1 cellular context compared by ENCODE assay signal in the genomic region with DNA sequence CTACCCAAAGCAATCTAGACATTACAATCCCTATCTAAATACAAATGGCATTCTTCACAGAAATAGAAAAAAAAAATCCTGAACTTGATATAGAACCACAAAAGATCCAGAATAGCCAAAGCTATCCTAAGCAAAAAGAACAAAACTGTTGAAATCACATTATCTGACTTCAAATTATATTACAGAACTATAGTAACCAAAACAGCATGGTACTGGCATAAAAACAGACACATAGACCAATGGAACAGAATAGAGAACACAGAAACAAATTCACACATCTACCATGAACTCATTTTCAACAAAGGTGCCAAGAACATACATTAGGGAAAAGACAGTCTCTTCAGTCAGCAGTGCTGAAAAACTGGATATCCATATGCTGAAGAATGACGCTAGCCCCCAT.
TF ChIP-seq lines count a peak whose summit lies in the region.

No MANE protein-coding gene starts in this region.

TF ChIP-seq in K562, 482 proteins besides CTCF, POLR2A, EP300 and RAD21 (continued from another document):
- peak; percentile 63 for TF ChIP-seq RBM25 (IDR thresholded peaks at IDR 0.05; ENCODE audit: low read depth, low read length, severe bottlenecking)
TF ChIP-seq in K562: peak in this region for 5; not testable (repeated sequence) for 477.
